ENCODE assay signal across 2 cellular contexts in genomic region chr20:32971703-32972161, GRCh38.
TF ChIP-seq lines count a peak whose summit lies in the region.

No MANE protein-coding gene starts in this region.

TF ChIP-seq in GM12878, 131 proteins besides CTCF, POLR2A, EP300 and RAD21 (continued from another document and continues in another):
- TF ChIP-seq, protein P1, sequence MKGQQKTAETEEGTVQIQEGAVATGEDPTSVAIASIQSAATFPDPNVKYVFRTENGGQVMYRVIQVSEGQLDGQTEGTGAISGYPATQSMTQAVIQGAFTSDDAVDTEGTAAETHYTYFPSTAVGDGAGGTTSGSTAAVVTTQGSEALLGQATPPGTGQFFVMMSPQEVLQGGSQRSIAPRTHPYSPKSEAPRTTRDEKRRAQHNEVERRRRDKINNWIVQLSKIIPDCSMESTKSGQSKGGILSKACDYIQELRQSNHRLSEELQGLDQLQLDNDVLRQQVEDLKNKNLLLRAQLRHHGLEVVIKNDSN (IDR thresholded peaks at IDR 0.05; ENCODE audit: borderline replicate concordance, extremely low read length, insufficient read depth, low read depth, low read length): no peak
- no peak for TF ChIP-seq EZH2 (IDR thresholded peaks at IDR 0.05; ENCODE audit: borderline replicate concordance, control insufficient read depth, low read depth, low read length)
- TF ChIP-seq HDAC2 (IDR thresholded peaks at IDR 0.05): no peak
- TF ChIP-seq ASH2L (IDR thresholded peaks at IDR 0.05; ENCODE audit: borderline replicate concordance, low read depth): no peak
- TF ChIP-seq PBX3 (IDR thresholded peaks at IDR 0.05; ENCODE audit: insufficient replicate concordance, low read depth, low read length): no peak
- no peak for TF ChIP-seq JUND (IDR thresholded peaks at IDR 0.05; ENCODE audit: low read depth, low read length)
- no peak for TF ChIP-seq ZBTB40 (IDR thresholded peaks at IDR 0.05; ENCODE audit: borderline replicate concordance)
- peak; percentile 36; the same call in 1 of the 2 replicates for TF ChIP-seq MTA3 (IDR thresholded peaks at IDR 0.05; ENCODE audit: borderline replicate concordance, low read length)
- TF ChIP-seq E2F8 (IDR thresholded peaks at IDR 0.05; ENCODE audit: low read depth, partially characterized antibody): no peak
- 0 out of 2 replicates have a peak, but pooled peaks have one; percentile 37 for TF ChIP-seq HDGF (IDR thresholded peaks at IDR 0.05)
- no peak for TF ChIP-seq FOS (IDR thresholded peaks at IDR 0.05; ENCODE audit: borderline replicate concordance, extremely low read depth, insufficient read length)
- TF ChIP-seq ZBTB4 (CRISPR knock-in tag; IDR thresholded peaks at IDR 0.05): no peak

TF ChIP-seq in HEK293T, 16 proteins besides CTCF, POLR2A, EP300 and RAD21 (continued from another document):
- TF ChIP-seq PKNOX1 (IDR thresholded peaks at IDR 0.05) (no peak), SUZ12 (IDR thresholded peaks at IDR 0.05) (no peak), SP1 (IDR thresholded peaks at IDR 0.05) (no peak), FOXA1 (IDR thresholded peaks at IDR 0.05) (no peak), ARNT (IDR thresholded peaks at IDR 0.05) (no peak), BHLHE40 (IDR thresholded peaks at IDR 0.05; ENCODE audit: borderline replicate concordance) (no peak), NFRKB (IDR thresholded peaks at IDR 0.05) (no peak)
TF ChIP-seq in HEK293T: peak in this region for 0.
